ENCODE assay signal across 12 cellular contexts in genomic region chr12:46260153-46260912, GRCh38. TPM values are rescaled to one million over a fixed set of nuclear protein-coding genes. Genes with fewer than 3 reads are reported as not detected.
DNase-seq lines count a peak whose midpoint lies in the region; ATAC-seq, FAIRE-seq and TF ChIP-seq lines count a peak whose summit lies in the region.
"Had no signal": no experiment of that assay in that cellular context is flagged by ENCODE, and none has a peak within 500 bp of the region (broad histone marks: within the 10 kb centered on the region; RNA-seq: fewer than 3 reads in every experiment).

No MANE protein-coding gene starts in this region.

- H3K9me3 ChIP-seq in HepG2 (ENCODE audit: low read length) (no peaks in the 10 kb centered on the region), right lobe of liver (no peaks in the 10 kb centered on the region)
- H3K9me3 ChIP-seq: testis had no signal

- peaks cover 96% of the 10 kb centered on the region for H3K79me2 ChIP-seq in HepG2 (ENCODE audit: insufficient read depth, low read length)

- ATAC-seq in HepG2 (peak; percentile 30; the same call in 1 of the 3 replicates), right lobe of liver (no peak), HG03045 (IDR thresholded peaks at IDR 0.05; ENCODE audit: unreplicated experiment) (no peak)

- no peak for FAIRE-seq in HepG2 (lab: Jason Lieb, UNC)

- H2AFZ ChIP-seq in HepG2 (ENCODE audit: low read length) = no peak overlapping the region

- H3K9ac ChIP-seq in HepG2 (ENCODE audit: insufficient read depth, low read depth, low read length) = no peak overlapping the region
- H3K9ac ChIP-seq: BLaER1 had no signal

- WGBS in HepG2 (ENCODE audit: low lambda C conversion rate) = 79% methylated on average over 5 of the region's 5 CpGs
- WGBS in right lobe of liver (ENCODE audit: insufficient coverage, low coverage, low lambda C conversion rate, missing lambda C conversion rate) = 66% methylated on average over 5 of the region's 5 CpGs

- intact Hi-C loops in HepG2 (cut with micrococcal nuclease; ENCODE audit: unreplicated experiment) = loop anchor here (10.0 kb wide), 1 partner anchor 266 kb away; the partner anchor contains the start of gene SCAF11
- intact Hi-C loops in right lobe of liver (cut with DNase I) = no loop called here

- no peak for TF ChIP-seq EP300 in HepG2 (IDR thresholded peaks at IDR 0.05; ENCODE audit: low read depth in 2 of 2, low read length in 2 of 2)
- TF ChIP-seq EP300 in HepG2 (CRISPR knock-in tag; IDR thresholded peaks at IDR 0.05; ENCODE audit: borderline replicate concordance) = no peak

- in situ Hi-C loops in HepG2 (cut with HindIII; ENCODE audit: extremely low pct_ligation_motif_present, low pct_unique_long_range_greater_than_20kb) = no loop called here

- no peak overlapping the region for H3K4me2 ChIP-seq in HepG2 (ENCODE audit: low read depth, low read length)
- H3K4me2 ChIP-seq: BLaER1 had no signal

- H3K4me3 ChIP-seq in HepG2 (replicated peaks in 1 of 3; ENCODE audit: insufficient read depth in 1 of 3, low read depth in 2 of 3, low read length in 3 of 3) = no peak overlapping the region
- H3K4me3 ChIP-seq in right lobe of liver = no peak overlapping the region
- H3K4me3 ChIP-seq in cardiac fibroblast (replicated peaks in 1 of 2; ENCODE audit: low read depth in 2 of 2, low read length in 2 of 2) = no peak overlapping the region
- H3K4me3 ChIP-seq: BLaER1, testis had no signal

- no peak overlapping the region for H3K27ac ChIP-seq in HepG2 (ENCODE audit: extremely low read length, insufficient read depth, low read length)
- no peak overlapping the region for H3K27ac ChIP-seq in right lobe of liver
- H3K27ac ChIP-seq: BLaER1, testis had no signal

- peaks cover 67% of the 10 kb centered on the region for H3K4me1 ChIP-seq in HepG2 (ENCODE audit: insufficient read depth, low read length)
- no peaks in the 10 kb centered on the region for H3K4me1 ChIP-seq in right lobe of liver
- H3K4me1 ChIP-seq: testis had no signal

- H3K27me3 ChIP-seq in HepG2 (ENCODE audit: control insufficient read depth in 1 of 2, insufficient read depth in 2 of 2, low read length in 2 of 2) (no peaks in the 10 kb centered on the region), right lobe of liver (no peaks in the 10 kb centered on the region)
- H3K27me3 ChIP-seq: BLaER1, testis had no signal

- CTCF ChIA-PET in HepG2 (lab: Yijun Ruan, JAX; ENCODE audit: low intra/inter-chr PET ratio, low total read pairs) = no interaction called here

- peaks cover 57% of the 10 kb centered on the region for H4K20me1 ChIP-seq in HepG2 (ENCODE audit: insufficient read depth, low read length)

- DNase-seq in HepG2 (ENCODE audit: low spot score) (no peak), right lobe of liver (no peak), cardiac fibroblast (ENCODE audit: low read depth in 2 of 2) (peak; percentile 18 to 74), kidney glomerular epithelial cell (lab: John Stamatoyannopoulos, UW) (peak; percentile 67), medulla oblongata (ENCODE audit: extremely low spot score) (no peak), HK-2 (ENCODE audit: unreplicated experiment) (no peak), NCI-H1092 treated with DMSO at 0.1 percent for 48 hours (lab: John Stamatoyannopoulos, UW) (no peak)
- DNase-seq: dermis blood vessel endothelial cell, GOT3, testis had no signal

- BruUV-seq in HepG2 (replicated peaks; lab: Mats Ljungman, UMichigan) = no TSS peak

- no peak for TF ChIP-seq RAD21 in HepG2 (CRISPR knock-in tag; IDR thresholded peaks at IDR 0.05)

- POLR2A ChIA-PET in HepG2 (lab: Yijun Ruan, JAX) = no interaction called here

- H3K36me3 ChIP-seq in HepG2 (replicated peaks in 1 of 2; ENCODE audit: control insufficient read depth in 1 of 2, insufficient read depth in 2 of 2, low read length in 2 of 2) (no peaks in the 10 kb centered on the region), right lobe of liver (no peaks in the 10 kb centered on the region)

- TF ChIP-seq POLR2A in HepG2 (IDR thresholded peaks at IDR 0.05; ENCODE audit: insufficient read depth in 1 of 2, low read depth in 2 of 2, low read length in 2 of 2) (no peak), right lobe of liver (IDR thresholded peaks at IDR 0.05) (no peak)

- no peak for TF ChIP-seq CTCF in HepG2 (CRISPR knock-in tag; IDR thresholded peaks at IDR 0.05)
- TF ChIP-seq CTCF in right lobe of liver (IDR thresholded peaks at IDR 0.05) = no peak
- no peak for TF ChIP-seq CTCF in cardiac fibroblast (IDR thresholded peaks at IDR 0.05; ENCODE audit: low read depth, low read length)

TF ChIP-seq in HepG2, 621 proteins besides CTCF, POLR2A, EP300 and RAD21:
- TF ChIP-seq MTA3 (CRISPR knock-in tag; IDR thresholded peaks at IDR 0.05) (no peak), ATF7-NPFF (CRISPR knock-in tag; IDR thresholded peaks at IDR 0.05; ENCODE audit: low read depth) (no peak), SCMH1 (CRISPR knock-in tag; IDR thresholded peaks at IDR 0.05; ENCODE audit: borderline replicate concordance) (no peak)

RNA-seq across cellular contexts. Expression of gene SLC38A1, which starts 8.5 kb away (rescaled TPM):
- total RNA-seq in HepG2 (2016; rRNA removed; fragmentation: Illumina TruSeq; extraction: Trizol) = 47.0 and 49.8 TPM in 2 replicates
- total RNA-seq in HepG2 (2016; cell fraction: cytosol; rRNA removed; fragmentation: Illumina TruSeq; extraction: Trizol; ENCODE audit: low read depth) = 38.0 and 39.4 TPM in 2 replicates
- 47.7 and 50.5 TPM in 2 replicates for total RNA-seq in HepG2 (2016; cell fraction: insoluble cytoplasmic fraction; rRNA removed; fragmentation: Illumina TruSeq; extraction: Trizol)
- 32.7 and 33.7 TPM in 2 replicates for total RNA-seq in HepG2 (2016; cell fraction: membrane; rRNA removed; fragmentation: Illumina TruSeq; extraction: Trizol)
- 56.8 and 57.5 TPM in 2 replicates for total RNA-seq in HepG2 (2016; cell fraction: nucleus; rRNA removed; fragmentation: Illumina TruSeq; extraction: Trizol)
- polyA plus RNA-seq in HepG2 (2011; rRNA removed) = 42.0 and 50.6 TPM in 2 replicates
- polyA plus RNA-seq in HepG2 (2011; cell fraction: cytosol; rRNA removed) = 23.8 and 38.5 TPM in 2 replicates
- polyA plus RNA-seq in HepG2 (2011; cell fraction: nucleus; rRNA removed) = 23.7 and 30.2 TPM in 2 replicates
- polyA plus RNA-seq in HepG2 (2012) = 35.2 and 56.5 TPM in 2 replicates
- polyA plus RNA-seq in HepG2 (2016; cell fraction: cytosol; fragmentation: Illumina TruSeq; extraction: Trizol; ENCODE audit: low read depth) = 4.1 and 5.4 TPM in 2 replicates
- 25.3 and 31.2 TPM in 2 replicates for polyA plus RNA-seq in HepG2 (2016; cell fraction: insoluble cytoplasmic fraction; fragmentation: Illumina TruSeq; extraction: Trizol; ENCODE audit: low read depth)
- 10.1 and 10.4 TPM in 2 replicates for polyA plus RNA-seq in HepG2 (2016; cell fraction: membrane; fragmentation: Illumina TruSeq; extraction: Trizol; ENCODE audit: low read depth)
- polyA plus RNA-seq in HepG2 (2016; cell fraction: nucleus; fragmentation: Illumina TruSeq; extraction: Trizol; ENCODE audit: insufficient read depth, low read depth) = 39.9 and 42.9 TPM in 2 replicates
- 122 and 355 TPM in 2 replicates for polyA minus RNA-seq in HepG2 (2011; rRNA and poly(A)+ RNA removed; ENCODE audit: low replicate concordance)
- polyA minus RNA-seq in HepG2 (2011; cell fraction: cytosol; rRNA and poly(A)+ RNA removed) = 81.0 and 98.9 TPM in 2 replicates
- 132 and 143 TPM in 2 replicates for polyA minus RNA-seq in HepG2 (2011; cell fraction: nucleus; rRNA and poly(A)+ RNA removed)
- 10 to 100 TPM in 4 of 6 experiments, 1 to 10 TPM in 2; 7.9 to 20.7 (median 12.2) TPM for total RNA-seq in right lobe of liver

Comparison
In these comparisons a context has a peak if more than half of its experiments do, and no peak if none do; other contexts are left out.
1. DNase-seq: peak in cardiac fibroblast (2 of 2) and kidney glomerular epithelial cell (single experiment); none in HepG2 (single experiment), right lobe of liver (0 of 3), medulla oblongata (single experiment), HK-2 (single experiment) and NCI-H1092 treated with DMSO at 0.1 percent for 48 hours (single experiment).